In the genomic region with DNA sequence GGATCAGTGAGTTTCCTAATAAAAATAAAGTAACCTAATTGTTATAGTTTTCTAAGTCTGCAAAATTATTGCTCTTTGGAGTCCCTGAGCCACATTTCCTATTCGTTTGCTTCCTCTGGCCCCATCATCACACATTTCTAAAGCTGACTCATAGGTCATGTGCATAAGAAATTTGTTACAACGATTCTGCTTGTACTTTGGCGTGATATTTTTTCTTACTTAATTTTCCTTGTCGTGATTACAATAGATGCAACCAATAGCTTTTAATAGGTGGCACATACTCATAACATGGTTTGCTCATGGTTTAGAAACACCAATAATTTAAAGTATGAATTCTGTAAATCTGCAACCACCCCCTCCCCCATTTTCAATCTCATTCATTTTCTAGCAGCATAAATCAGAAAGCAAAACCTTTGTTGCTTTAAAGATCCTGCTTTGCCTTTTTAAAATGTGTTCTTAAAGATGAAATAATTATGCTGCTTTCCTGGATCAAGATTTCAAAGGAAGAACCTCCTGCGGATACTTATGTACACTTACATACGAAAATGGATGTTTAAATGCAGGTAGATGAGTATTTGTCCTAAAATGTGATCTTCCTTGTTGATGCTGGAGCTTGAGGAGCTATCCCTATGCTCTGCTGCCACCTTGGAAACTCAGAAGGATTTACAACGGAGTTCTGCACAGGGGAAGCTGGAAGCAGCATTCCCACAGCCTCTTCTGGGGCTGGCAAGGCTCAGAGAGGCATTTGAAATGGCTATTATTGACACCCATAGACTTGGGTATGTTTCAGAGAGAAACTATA, we compare ENCODE assay signal across 8 cellular contexts. TPM values are rescaled to one million over a fixed set of nuclear protein-coding genes. Genes with fewer than 3 reads are reported as not detected.
A peak's percentile ranks its signal among the peaks of the same experiment; 100 is the strongest.
DNase-seq lines count a peak whose midpoint lies in the region; ATAC-seq, FAIRE-seq and TF ChIP-seq lines count a peak whose summit lies in the region.

No MANE protein-coding gene starts in this region.

- no peaks in the 10 kb centered on the region for H3K27me3 ChIP-seq in brain microvascular endothelial cell (replicated peaks)
- no peaks in the 10 kb centered on the region for H3K27me3 ChIP-seq in smooth muscle cell (ENCODE audit: low read depth)

- TF ChIP-seq RAD21 in A549 (conservative IDR thresholded peaks at IDR 0.05 in 1 of 2, IDR thresholded peaks at IDR 0.05 in 1 of 2): peak; percentile 96 to 97

- FAIRE-seq in A549 (lab: Jason Lieb, UNC) (peak; percentile 23), GM19239 (lab: Jason Lieb, UNC) (no peak)

- no peaks in the 10 kb centered on the region for H4K20me1 ChIP-seq in smooth muscle cell (ENCODE audit: low read depth)

- DNase-seq in A549 (ENCODE audit: low read depth in 1 of 2, low spot score in 1 of 2) (peak; percentile 56 to 93), LHCN-M2 (ENCODE audit: low read depth) (peak; percentile 90), brain microvascular endothelial cell (peak; percentile 83), iPS-NIHi7 (ENCODE audit: extremely low spot score) (peak; percentile 57), smooth muscle cell (lab: John Stamatoyannopoulos, UW; ENCODE audit: unreplicated experiment) (no peak), GM19239 (ENCODE audit: insufficient read length, low spot score) (no peak), HEK293T (ENCODE audit: extremely low spot score) (no peak)

- peak overlapping the region; percentile 81 for H2AFZ ChIP-seq in smooth muscle cell (ENCODE audit: low read depth)

- POLR2A ChIA-PET in A549 (lab: Yijun Ruan, JAX) (interaction anchor here (0.8 to 1.6 kb wide), 4 partner anchors 57 to 295 kb away, joined by 3 to 4 read pairs (median 4); no protein-coding TSS in a partner anchor), HEK293T (lab: Yijun Ruan, JAX) (interaction anchor here (1.2 kb wide), 1 partner anchor 49 kb away, joined by 3 read pairs; no protein-coding TSS in a partner anchor)

- in situ Hi-C loops in brain microvascular endothelial cell (cut with HindIII; ENCODE audit: low pct_ligation_motif_present, low sequenced_read_pairs): no loop called here

- H3K27ac ChIP-seq in A549: peak overlapping the region; percentile 70 to 86
- H3K27ac ChIP-seq in brain microvascular endothelial cell: peak overlapping the region; percentile 93
- H3K27ac ChIP-seq in smooth muscle cell (ENCODE audit: low read depth): peak overlapping the region; percentile 82

- H3K9me3 ChIP-seq in A549 (no peaks in the 10 kb centered on the region), smooth muscle cell (replicated peaks; ENCODE audit: low read depth) (no peaks in the 10 kb centered on the region)

- peak overlapping the region; percentile 85 for H3K4me2 ChIP-seq in A549
- peak overlapping the region; percentile 87 for H3K4me2 ChIP-seq in smooth muscle cell

- WGBS in A549 (ENCODE audit: missing lambda C conversion rate): 4% methylated on average over 7 of the region's 7 CpGs
- WGBS in smooth muscle cell (ENCODE audit: low lambda C conversion rate): 17% methylated on average over 7 of the region's 7 CpGs

- no peaks in the 10 kb centered on the region for H3K36me3 ChIP-seq in brain microvascular endothelial cell (replicated peaks)
- H3K36me3 ChIP-seq in smooth muscle cell (ENCODE audit: low read depth): no peaks in the 10 kb centered on the region

- H3K79me2 ChIP-seq in smooth muscle cell (ENCODE audit: low read depth): peaks cover 13% of the 10 kb centered on the region

- CTCF ChIA-PET in A549 (lab: Yijun Ruan, JAX) (interaction anchor here (0.7 to 4.3 kb wide), 36 partner anchors 8 to 1318 kb away, joined by 3 to 30 read pairs (median 4); no protein-coding TSS in a partner anchor), HEK293T (lab: Yijun Ruan, JAX) (interaction anchor here (0.9 kb wide), 1 partner anchor 651 kb away, joined by 3 read pairs; no protein-coding TSS in a partner anchor)

- H3K4me1 ChIP-seq in A549: peaks cover 21% of the 10 kb centered on the region
- H3K4me1 ChIP-seq in smooth muscle cell (ENCODE audit: low read depth): peaks cover 15% of the 10 kb centered on the region

- TF ChIP-seq POLR2A in A549 (IDR thresholded peaks at IDR 0.05; ENCODE audit: low read length) (no peak), GM18505 (IDR thresholded peaks at IDR 0.05; ENCODE audit: borderline replicate concordance, extremely low read depth, insufficient read depth, insufficient read length) (no peak)

- TF ChIP-seq CTCF in A549 (IDR thresholded peaks at IDR 0.05) (peak; percentile 80), brain microvascular endothelial cell (IDR thresholded peaks at IDR 0.05; ENCODE audit: low read depth, low read length, missing control alignments) (peak; percentile 78), smooth muscle cell (IDR thresholded peaks at IDR 0.05; ENCODE audit: borderline replicate concordance, insufficient read depth, poor library complexity, severe bottlenecking) (peak; percentile 60)

- peak; percentile 52 to 74 for ATAC-seq in A549
- ATAC-seq in GM18505 (IDR thresholded peaks at IDR 0.05; ENCODE audit: unreplicated experiment): no peak

- peak overlapping the region; percentile 51 for H3K4me3 ChIP-seq in A549
- peak overlapping the region; percentile 77 for H3K4me3 ChIP-seq in brain microvascular endothelial cell (ENCODE audit: low read depth, low read length)
- H3K4me3 ChIP-seq in smooth muscle cell: peak overlapping the region; percentile 80

- H3F3A ChIP-seq in smooth muscle cell (ENCODE audit: low read depth): no peaks in the 10 kb centered on the region

- H3K9ac ChIP-seq in smooth muscle cell (ENCODE audit: low read depth): peak overlapping the region; percentile 9

- TF ChIP-seq EP300 in A549 (IDR thresholded peaks at IDR 0.05): no peak

TF ChIP-seq in A549, 52 proteins besides CTCF, POLR2A, EP300 and RAD21 (continues in another document):
- TF ChIP-seq JUN (IDR thresholded peaks at IDR 0.05): peak in 1 of 2 experiments; percentile 15; a peak in 1 of 5 replicates
- no peak for TF ChIP-seq MYC (IDR thresholded peaks at IDR 0.05; ENCODE audit: borderline replicate concordance, low read length)
- TF ChIP-seq FOSL2 (IDR thresholded peaks at IDR 0.05): peak; percentile 52; the same call in 1 of the 2 replicates
- peak; percentile 78 for TF ChIP-seq FOSL2 (CRISPR knock-in tag; IDR thresholded peaks at IDR 0.05)
- TF ChIP-seq POLR2AphosphoS2 (conservative IDR thresholded peaks at IDR 0.05; ENCODE audit: low read length): no peak
- peak; percentile 54 for TF ChIP-seq JUNB (IDR thresholded peaks at IDR 0.05)
- TF ChIP-seq ZSCAN20 (CRISPR knock-in tag; IDR thresholded peaks at IDR 0.05): no peak
- TF ChIP-seq, protein P1, sequence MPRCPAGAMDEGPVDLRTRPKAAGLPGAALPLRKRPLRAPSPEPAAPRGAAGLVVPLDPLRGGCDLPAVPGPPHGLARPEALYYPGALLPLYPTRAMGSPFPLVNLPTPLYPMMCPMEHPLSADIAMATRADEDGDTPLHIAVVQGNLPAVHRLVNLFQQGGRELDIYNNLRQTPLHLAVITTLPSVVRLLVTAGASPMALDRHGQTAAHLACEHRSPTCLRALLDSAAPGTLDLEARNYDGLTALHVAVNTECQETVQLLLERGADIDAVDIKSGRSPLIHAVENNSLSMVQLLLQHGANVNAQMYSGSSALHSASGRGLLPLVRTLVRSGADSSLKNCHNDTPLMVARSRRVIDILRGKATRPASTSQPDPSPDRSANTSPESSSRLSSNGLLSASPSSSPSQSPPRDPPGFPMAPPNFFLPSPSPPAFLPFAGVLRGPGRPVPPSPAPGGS (IDR thresholded peaks at IDR 0.05): 0 out of 3 replicates have a peak, but pooled peaks have one; percentile 41
- no peak for TF ChIP-seq NFE2L2 (conservative IDR thresholded peaks at IDR 0.05; ENCODE audit: low read length)
- no peak for TF ChIP-seq RNF2 (IDR thresholded peaks at IDR 0.05; ENCODE audit: borderline replicate concordance, low read depth)
- no peak for TF ChIP-seq PHF8 (IDR thresholded peaks at IDR 0.05; ENCODE audit: borderline replicate concordance, low read depth)
- peak; percentile 86 for TF ChIP-seq SMC3 (IDR thresholded peaks at IDR 0.05)

TF ChIP-seq in HEK293T, 16 proteins besides CTCF, POLR2A, EP300 and RAD21:
- TF ChIP-seq SUZ12 (IDR thresholded peaks at IDR 0.05) (no peak), FOXM1 (IDR thresholded peaks at IDR 0.05; ENCODE audit: borderline replicate concordance) (no peak), LEF1 (IDR thresholded peaks at IDR 0.05; ENCODE audit: borderline replicate concordance) (no peak), FOXK2 (IDR thresholded peaks at IDR 0.05) (no peak), FOXA1 (IDR thresholded peaks at IDR 0.05) (no peak), ZNF384 (IDR thresholded peaks at IDR 0.05) (no peak), L3MBTL2 (conservative IDR thresholded peaks at IDR 0.05) (no peak)

RNA-seq across cellular contexts. Expression of a gene that starts 1.7 kb away (rescaled TPM):
- polyA plus RNA-seq in A549 (2011; rRNA removed) (6.4 and 7.5 TPM in 2 replicates), A549 (2017; fragmentation: RNase III; extraction: RNeasy Plus Mini Kit Qiagen cat#74134 plus additional on column Dnase treatment) (6.6 to 7.0 TPM (median 6.8 TPM) in 3 replicates), smooth muscle cell (47.0 and 52.3 TPM in 2 replicates)
- 2.6 and 4.2 TPM in 2 replicates for polyA plus RNA-seq in A549 (2012; cell fraction: cytosol; rRNA removed)
- polyA plus RNA-seq in A549 (2012; cell fraction: nucleus; rRNA removed): 13.0 and 24.3 TPM in 2 replicates
- polyA minus RNA-seq in A549 (2011; rRNA and poly(A)+ RNA removed): 12.6 and 13.3 TPM in 2 replicates
- total RNA-seq in LHCN-M2 (2014; rRNA removed) (7.5 and 17.6 TPM in 2 replicates), smooth muscle cell (89.0 and 104 TPM in 2 replicates)
- 20.2 TPM for polyA plus RNA-seq in LHCN-M2 (2012)

Comparison
In these comparisons a context has a peak if more than half of its experiments do, and no peak if none do; other contexts are left out.
1. DNase-seq: peak in A549 (2 of 2), LHCN-M2 (single experiment), brain microvascular endothelial cell (single experiment) and iPS-NIHi7 (single experiment); none in smooth muscle cell (single experiment), GM19239 (single experiment) and HEK293T (single experiment).
2. Peak in every context shown above with its lines, with median percentiles within 50 percentile points of each other: H3K27ac ChIP-seq, H3K4me3 ChIP-seq and CTCF ChIP-seq.